Comparison of ENCODE assay signal across 8 cellular contexts in genomic region chr22:50473855-50474671, GRCh38. TPM values are rescaled to one million over a fixed set of nuclear protein-coding genes. Genes with fewer than 3 reads are reported as not detected.
A peak's percentile ranks its signal among the peaks of the same experiment; 100 is the strongest.
DNase-seq lines count a peak whose midpoint lies in the region; ATAC-seq and TF ChIP-seq lines count a peak whose summit lies in the region.

No MANE protein-coding gene starts in this region.

- peaks cover 52% of the 10 kb centered on the region for H3K79me2 ChIP-seq in DND-41 (ENCODE audit: insufficient read depth, low read length)
- H3K79me2 ChIP-seq in Loucy (ENCODE audit: insufficient read depth, low read length), result peaks cover 47% of the 10 kb centered on the region
- H3K79me2 ChIP-seq in smooth muscle cell (ENCODE audit: low read depth), result peaks cover 56% of the 10 kb centered on the region

- peak overlapping the region; percentile 99 for H3K4me2 ChIP-seq in DND-41 (ENCODE audit: insufficient read depth, low read length)
- peak overlapping the region; percentile 94 for H3K4me2 ChIP-seq in Loucy (ENCODE audit: low read depth, low read length, poor library complexity, severe bottlenecking)
- H3K4me2 ChIP-seq in smooth muscle cell, result peak overlapping the region; percentile 94

- H3K9me3 ChIP-seq in DND-41 (ENCODE audit: insufficient read depth, low read length, severe bottlenecking), result no peaks in the 10 kb centered on the region
- H3K9me3 ChIP-seq in Loucy (ENCODE audit: insufficient read depth, low read depth, low read length), result no peaks in the 10 kb centered on the region
- no peaks in the 10 kb centered on the region for H3K9me3 ChIP-seq in adipocyte (ENCODE audit: control insufficient read depth, low read length)
- no peaks in the 10 kb centered on the region for H3K9me3 ChIP-seq in iPS-18c (ENCODE audit: control insufficient read depth, insufficient read depth, low read length)
- no peaks in the 10 kb centered on the region for H3K9me3 ChIP-seq in smooth muscle cell (replicated peaks; ENCODE audit: low read depth)

- H3K27me3 ChIP-seq in DND-41 (ENCODE audit: insufficient read depth, low read length, poor library complexity), result no peaks in the 10 kb centered on the region
- no peaks in the 10 kb centered on the region for H3K27me3 ChIP-seq in Loucy (ENCODE audit: insufficient read depth, low read length, poor library complexity, severe bottlenecking)
- no peaks in the 10 kb centered on the region for H3K27me3 ChIP-seq in adipocyte (replicated peaks; ENCODE audit: control insufficient read depth, insufficient read depth, low read length)
- H3K27me3 ChIP-seq in smooth muscle cell (ENCODE audit: low read depth), result no peaks in the 10 kb centered on the region

- H3K27ac ChIP-seq in DND-41 (ENCODE audit: low read length) (peak overlapping the region; percentile 91), smooth muscle cell (ENCODE audit: low read depth) (peak overlapping the region; percentile 68)

- H3K4me3 ChIP-seq in DND-41 (ENCODE audit: low read depth in 1 of 2, low read length in 2 of 2) (peak overlapping the region; percentile 93 to 96; a peak in 3 of 4 replicates), Loucy (ENCODE audit: low read length, poor library complexity, severe bottlenecking) (peak overlapping the region; percentile 72), adipocyte (ENCODE audit: low read length) (peak overlapping the region; percentile 84), iPS-18c (ENCODE audit: insufficient read depth, low read depth, low read length) (peak overlapping the region; percentile 67), smooth muscle cell (peak overlapping the region; percentile 94)

- peaks cover 9% of the 10 kb centered on the region; the same call in 1 of the 2 replicates for H3F3A ChIP-seq in Loucy (ENCODE audit: low read depth)
- no peaks in the 10 kb centered on the region for H3F3A ChIP-seq in smooth muscle cell (ENCODE audit: low read depth)

- WGBS in smooth muscle cell (ENCODE audit: low lambda C conversion rate), result 13% methylated on average over 33 of the region's 62 CpGs

- ATAC-seq in DND-41 (ENCODE audit: insufficient read depth, low read depth), result no peak

- no peaks in the 10 kb centered on the region for H3K9me2 ChIP-seq in Loucy (replicated peaks; ENCODE audit: low read depth, low read length)

- peaks cover 64% of the 10 kb centered on the region for H3K4me1 ChIP-seq in DND-41 (ENCODE audit: insufficient read depth, low read length)
- peaks cover 49% of the 10 kb centered on the region for H3K4me1 ChIP-seq in Loucy (ENCODE audit: insufficient read depth, low read length, poor library complexity, severe bottlenecking)
- H3K4me1 ChIP-seq in adipocyte (ENCODE audit: control insufficient read depth, insufficient read depth, low read length), result peaks cover 22% of the 10 kb centered on the region
- H3K4me1 ChIP-seq in smooth muscle cell (ENCODE audit: low read depth), result peaks cover 18% of the 10 kb centered on the region

- no peak for TF ChIP-seq CTCF in DND-41 (IDR thresholded peaks at IDR 0.05; ENCODE audit: borderline replicate concordance, extremely low read depth, low read length, poor library complexity, severe bottlenecking)
- TF ChIP-seq CTCF in Loucy (conservative IDR thresholded peaks at IDR 0.05; ENCODE audit: low read length), result no peak
- no peak for TF ChIP-seq CTCF in smooth muscle cell (IDR thresholded peaks at IDR 0.05; ENCODE audit: borderline replicate concordance, insufficient read depth, poor library complexity, severe bottlenecking)
- TF ChIP-seq CTCF in GM20000 (IDR thresholded peaks at IDR 0.05; ENCODE audit: extremely low read depth, missing control alignments), result no peak

- H3K9ac ChIP-seq in DND-41 (ENCODE audit: low read depth, low read length) (peak overlapping the region; percentile 84), Loucy (ENCODE audit: low read depth, low read length, poor library complexity, severe bottlenecking) (peak overlapping the region; percentile 85), adipocyte (ENCODE audit: low read length) (peak overlapping the region; percentile 84), smooth muscle cell (ENCODE audit: low read depth) (peak overlapping the region; percentile 89)

- peak; percentile 56 for DNase-seq in DND-41
- DNase-seq in adipocyte (ENCODE audit: low read depth), result peak; percentile 76
- DNase-seq in smooth muscle cell (lab: John Stamatoyannopoulos, UW; ENCODE audit: unreplicated experiment), result no peak
- no peak for DNase-seq in NCI-H187 treated with DMSO at 0.1 percent for 48 hours (lab: John Stamatoyannopoulos, UW)
- no peak for DNase-seq in GM20000 (ENCODE audit: low spot score)
- no peak for DNase-seq in SK-N-DZ (ENCODE audit: low spot score)

- peaks cover 35% of the 10 kb centered on the region for H3K36me3 ChIP-seq in DND-41 (ENCODE audit: insufficient read depth, low read length)
- no peaks in the 10 kb centered on the region for H3K36me3 ChIP-seq in Loucy (ENCODE audit: insufficient read depth, low read length)
- H3K36me3 ChIP-seq in adipocyte (ENCODE audit: control insufficient read depth, insufficient read depth, low read length, severe bottlenecking), result no peaks in the 10 kb centered on the region
- no peaks in the 10 kb centered on the region for H3K36me3 ChIP-seq in smooth muscle cell (ENCODE audit: low read depth)

- H2AFZ ChIP-seq in DND-41 (ENCODE audit: low read depth, low read length) (no peak overlapping the region), Loucy (ENCODE audit: low read length) (no peak overlapping the region), smooth muscle cell (ENCODE audit: low read depth) (no peak overlapping the region)

- H4K20me1 ChIP-seq in DND-41 (ENCODE audit: insufficient read depth, low read length) (peaks cover 46% of the 10 kb centered on the region), Loucy (ENCODE audit: insufficient read depth, low read length, poor library complexity, severe bottlenecking) (peaks cover 26% of the 10 kb centered on the region), smooth muscle cell (ENCODE audit: low read depth) (peaks cover 55% of the 10 kb centered on the region)

RNA-seq across cellular contexts. Expression of gene SBF1, which starts 0.8 kb away (rescaled TPM):
- total RNA-seq in smooth muscle cell, result 34.1 and 37.3 TPM in 2 replicates
- 53.6 and 70.8 TPM in 2 replicates for polyA plus RNA-seq in smooth muscle cell
- polyA plus RNA-seq in SK-N-DZ (2014; cell fraction: cytosol; rRNA removed), result 57.7 and 65.4 TPM in 2 replicates
- polyA plus RNA-seq in SK-N-DZ (2014; cell fraction: nucleus; rRNA removed), result 163 and 197 TPM in 2 replicates

RNA-seq across cellular contexts. Expression of gene ADM2, which starts 7.3 kb away (rescaled TPM):
- total RNA-seq in smooth muscle cell, result 3.0 and 4.1 TPM in 2 replicates
- 15.8 and 16.9 TPM in 2 replicates for polyA plus RNA-seq in smooth muscle cell
- polyA plus RNA-seq in SK-N-DZ (2014; cell fraction: cytosol; rRNA removed), result 0.09 and 0.17 TPM in 2 replicates
- 0.08 and 0.36 TPM in 2 replicates for polyA plus RNA-seq in SK-N-DZ (2014; cell fraction: nucleus; rRNA removed)

RNA-seq across cellular contexts. Expression of gene MIOX, which starts 12.6 kb away (rescaled TPM):
- total RNA-seq in smooth muscle cell, result 2.1 TPM in 1 of 2 replicates, not detected in the other
- 0.49 and 0.54 TPM in 2 replicates for polyA plus RNA-seq in smooth muscle cell
- polyA plus RNA-seq in SK-N-DZ (2014; cell fraction: cytosol; rRNA removed), result 0.44 TPM in 1 of 2 replicates, not detected in the other
- polyA plus RNA-seq in SK-N-DZ (2014; cell fraction: nucleus; rRNA removed), result 1.1 TPM in 1 of 2 replicates, not detected in the other

RNA-seq across cellular contexts. Expression of gene LMF2, which starts 33.4 kb away (rescaled TPM):
- total RNA-seq in smooth muscle cell, result 53.5 and 56.3 TPM in 2 replicates
- 117 and 130 TPM in 2 replicates for polyA plus RNA-seq in smooth muscle cell
- polyA plus RNA-seq in SK-N-DZ (2014; cell fraction: cytosol; rRNA removed), result 22.3 and 32.0 TPM in 2 replicates
- 426 and 427 TPM in 2 replicates for polyA plus RNA-seq in SK-N-DZ (2014; cell fraction: nucleus; rRNA removed)

RNA-seq across cellular contexts. Expression of gene NCAPH2, which starts 34.0 kb away (rescaled TPM):
- 20.7 and 24.1 TPM in 2 replicates for total RNA-seq in smooth muscle cell
- 42.0 and 45.7 TPM in 2 replicates for polyA plus RNA-seq in smooth muscle cell
- 120 and 139 TPM in 2 replicates for polyA plus RNA-seq in SK-N-DZ (2014; cell fraction: cytosol; rRNA removed)
- 392 and 416 TPM in 2 replicates for polyA plus RNA-seq in SK-N-DZ (2014; cell fraction: nucleus; rRNA removed)

Comparison
In these comparisons a context has a peak if more than half of its experiments do, and no peak if none do; other contexts are left out.
1. DNase-seq: peak in DND-41 (single experiment) and adipocyte (single experiment); none in smooth muscle cell (single experiment), NCI-H187 treated with DMSO at 0.1 percent for 48 hours (single experiment), GM20000 (single experiment) and SK-N-DZ (single experiment).
2. Peak in every context shown above with its lines, with median percentiles within 50 percentile points of each other: H3K4me2 ChIP-seq, H3K4me3 ChIP-seq and H3K9ac ChIP-seq.